ENCODE assay signal across 25 cellular contexts in genomic region chr14:68501171-68501570, GRCh38.
A peak's percentile ranks its signal among the peaks of the same experiment; 100 is the strongest.
DNase-seq lines count a peak whose midpoint lies in the region; ATAC-seq and TF ChIP-seq lines count a peak whose summit lies in the region.
"Had no signal": no experiment of that assay in that cellular context is flagged by ENCODE, and none has a peak within 500 bp of the region (broad histone marks: within the 10 kb centered on the region; RNA-seq: fewer than 3 reads in every experiment).

No MANE protein-coding gene starts in this region.

- no peak for TF ChIP-seq EP300 in transverse colon (IDR thresholded peaks at IDR 0.05; ENCODE audit: low read depth)

- no peaks in the 10 kb centered on the region for H3K36me3 ChIP-seq in CD4-positive, CD25-positive, alpha-beta regulatory T cell (ENCODE audit: control insufficient read depth, insufficient read depth, low read length)
- no peaks in the 10 kb centered on the region for H3K36me3 ChIP-seq in right lobe of liver
- no peaks in the 10 kb centered on the region for H3K36me3 ChIP-seq in trophoblast cell (ENCODE audit: control insufficient read depth in 1 of 2, insufficient read depth in 2 of 2, low read length in 2 of 2)
- H3K36me3 ChIP-seq in transverse colon, result no peaks in the 10 kb centered on the region
- H3K36me3 ChIP-seq: ascending aorta, neutrophil, prostate gland, suprapubic skin had no signal

- in situ Hi-C loops in transverse colon (cut with MboI; ENCODE audit: low pct_ligation_motif_present in 1 of 4, low pct_unique_long_range_greater_than_20kb in 1 of 4, low sequenced_read_pairs in 3 of 4), result no loop called here

- H3K23ac ChIP-seq in trophoblast cell (ENCODE audit: low read length), result no peak overlapping the region

- no peaks in the 10 kb centered on the region for H3K27me3 Mint-ChIP-seq in CD4-positive, CD25-positive, alpha-beta regulatory T cell
- H3K27me3 Mint-ChIP-seq in activated B cell treated with CpG ODN at 0.5 μM for 24 hours, result no peaks in the 10 kb centered on the region
- H3K27me3 Mint-ChIP-seq: activated CD8-positive, alpha-beta memory T cell treated with anti-CD3 and anti-CD28 coated beads, Interleukin-2, amount 10 ng/mL, durations not matched to agents 7 days and 5 days had no signal

- CTCF ChIA-PET in activated B cell treated with CpG ODN at 0.5 μM for 24 hours (lab: Charles Lee), result no interaction called here

- H3K27ac ChIP-seq in CD4-positive, CD25-positive, alpha-beta regulatory T cell (ENCODE audit: insufficient read depth, low read length, poor library complexity, severe bottlenecking), result no peak overlapping the region
- no peak overlapping the region for H3K27ac ChIP-seq in right lobe of liver
- no peak overlapping the region for H3K27ac ChIP-seq in trophoblast cell (ENCODE audit: low read depth, low read length)
- no peak overlapping the region for H3K27ac ChIP-seq in transverse colon
- H3K27ac ChIP-seq: ascending aorta, neutrophil, prostate gland, suprapubic skin had no signal

- no peaks in the 10 kb centered on the region for H3K9me3 Mint-ChIP-seq in CD4-positive, CD25-positive, alpha-beta regulatory T cell
- H3K9me3 Mint-ChIP-seq in activated B cell treated with CpG ODN at 0.5 μM for 24 hours, result no peaks in the 10 kb centered on the region
- H3K9me3 Mint-ChIP-seq: CD14-positive monocyte; T-helper 2 cell treated with Interferon-gamma antibody and Interleukin-4, amounts not matched to agents 5 μg/mL and 100 μg/mL, for 36 hours had no signal

- H3K79me2 ChIP-seq in trophoblast cell (ENCODE audit: control insufficient read depth, insufficient read depth, low read length, poor library complexity), result no peaks in the 10 kb centered on the region

- no peak overlapping the region for H3K4me3 ChIP-seq in CD4-positive, CD25-positive, alpha-beta regulatory T cell (ENCODE audit: low read depth, low read length)
- H3K4me3 ChIP-seq in right lobe of liver (no peak overlapping the region), trophoblast cell (ENCODE audit: low read depth, low read length) (no peak overlapping the region), transverse colon (no peak overlapping the region)
- H3K4me3 ChIP-seq: ascending aorta, mucosa of descending colon, prostate gland, skin epidermis, suprapubic skin had no signal

- H2AK5ac ChIP-seq in trophoblast cell (ENCODE audit: low read length), result peak overlapping the region; percentile 2

- peak overlapping the region in 1 of 4 donors; percentile 35 for H3K4me3 Mint-ChIP-seq in CD4-positive, CD25-positive, alpha-beta regulatory T cell
- H3K4me3 Mint-ChIP-seq in activated B cell treated with CpG ODN at 0.5 μM for 24 hours, result no peak overlapping the region
- H3K4me3 Mint-ChIP-seq: activated CD8-positive, alpha-beta memory T cell treated with anti-CD3 and anti-CD28 coated beads, Interleukin-2, amount 10 ng/mL, durations not matched to agents 7 days and 5 days; CD14-positive monocyte; T-helper 2 cell treated with Interferon-gamma antibody and Interleukin-4, amounts not matched to agents 5 μg/mL and 100 μg/mL, for 36 hours had no signal

- ATAC-seq in CD4-positive, CD25-positive, alpha-beta regulatory T cell (ENCODE audit: low read depth in 2 of 2), result no peak
- ATAC-seq in activated B cell treated with CpG ODN at 0.5 μM for 24 hours (ENCODE audit: low read depth) (no peak), right lobe of liver (peak; percentile 59 to 79 (median 70)), GM21619 (IDR thresholded peaks at IDR 0.05; ENCODE audit: unreplicated experiment) (no peak)
- ATAC-seq: activated CD8-positive, alpha-beta memory T cell treated with anti-CD3 and anti-CD28 coated beads, Interleukin-2, amount 10 ng/mL, durations not matched to agents 7 days and 5 days had no signal

- peak overlapping the region; percentile 0 for H2BK120ac ChIP-seq in trophoblast cell (ENCODE audit: insufficient read depth, low read length, poor library complexity)

- H3K36me3 Mint-ChIP-seq in CD4-positive, CD25-positive, alpha-beta regulatory T cell, result peaks cover 10% of the 10 kb centered on the region
- H3K36me3 Mint-ChIP-seq in activated B cell treated with CpG ODN at 0.5 μM for 24 hours (ENCODE audit: low read depth), result no peaks in the 10 kb centered on the region
- H3K36me3 Mint-ChIP-seq: activated CD8-positive, alpha-beta memory T cell treated with anti-CD3 and anti-CD28 coated beads, Interleukin-2, amount 10 ng/mL, durations not matched to agents 7 days and 5 days had no signal

- no peak overlapping the region for H3K4ac ChIP-seq in trophoblast cell (ENCODE audit: low read depth, low read length)

- TF ChIP-seq POLR2A in right lobe of liver (IDR thresholded peaks at IDR 0.05) (no peak), transverse colon (IDR thresholded peaks at IDR 0.05) (no peak)

- H3K9ac ChIP-seq in trophoblast cell (ENCODE audit: low read length), result no peak overlapping the region

- peak overlapping the region; percentile 96 for H4K91ac ChIP-seq in trophoblast cell (ENCODE audit: low read depth, low read length)

- H3K14ac ChIP-seq in trophoblast cell (ENCODE audit: low read length), result no peak overlapping the region

- no peak overlapping the region for H4K12ac ChIP-seq in trophoblast cell (ENCODE audit: low read depth, low read length)

- peaks cover 28% of the 10 kb centered on the region for H3K4me1 ChIP-seq in CD4-positive, CD25-positive, alpha-beta regulatory T cell (ENCODE audit: control insufficient read depth, insufficient read depth, low read length, poor library complexity, severe bottlenecking)
- H3K4me1 ChIP-seq in right lobe of liver (no peaks in the 10 kb centered on the region), trophoblast cell (ENCODE audit: control insufficient read depth in 1 of 2, insufficient read depth in 2 of 2, low read length in 2 of 2) (peaks cover 21% of the 10 kb centered on the region in 2 experiments), transverse colon (peaks cover 5 to 10% (median 7%) of the 10 kb centered on the region in 4 donors)

- peak overlapping the region; percentile 14 for H2BK12ac ChIP-seq in trophoblast cell (ENCODE audit: low read length)

- POLR2A ChIA-PET in activated B cell treated with CpG ODN at 0.5 μM for 24 hours (lab: Charles Lee), result interaction anchor here (0.6 to 18.7 kb wide), 7 partner anchors 8 to 315 kb away, joined by 3 to 585 read pairs (median 5); partner anchors contain the start of gene ZFP36L1

- H4K8ac ChIP-seq in trophoblast cell (ENCODE audit: low read depth, low read length), result no peak overlapping the region

- no peak overlapping the region for H2BK5ac ChIP-seq in trophoblast cell (ENCODE audit: low read depth, low read length, poor library complexity)

- 82% methylated on average over 3 of the region's 3 CpGs for WGBS in right lobe of liver (ENCODE audit: insufficient coverage, low coverage, low lambda C conversion rate, missing lambda C conversion rate)
- WGBS in trophoblast cell (ENCODE audit: extremely low coverage, insufficient coverage, insufficient read length), result no CpG with 5 or more reads among the region's 3 CpGs
- 71 to 93% methylated on average over 2 to 3 of the region's 3 CpGs for WGBS in transverse colon (ENCODE audit: low coverage in 1 of 2), 2 donors

- no peaks in the 10 kb centered on the region for H3K27me3 ChIP-seq in CD4-positive, CD25-positive, alpha-beta regulatory T cell (ENCODE audit: control insufficient read depth, insufficient read depth, low read length)
- no peaks in the 10 kb centered on the region for H3K27me3 ChIP-seq in right lobe of liver
- no peaks in the 10 kb centered on the region for H3K27me3 ChIP-seq in trophoblast cell (ENCODE audit: insufficient read depth, low read length)
- no peaks in the 10 kb centered on the region for H3K27me3 ChIP-seq in transverse colon
- H3K27me3 ChIP-seq: ascending aorta, neutrophil, suprapubic skin had no signal

- H3K27ac Mint-ChIP-seq in CD4-positive, CD25-positive, alpha-beta regulatory T cell, result peak overlapping the region; percentile 38 to 76 (median 69)
- H3K27ac Mint-ChIP-seq in activated B cell treated with CpG ODN at 0.5 μM for 24 hours, result peak overlapping the region; percentile 82
- H3K27ac Mint-ChIP-seq: activated CD8-positive, alpha-beta memory T cell treated with anti-CD3 and anti-CD28 coated beads, Interleukin-2, amount 10 ng/mL, durations not matched to agents 7 days and 5 days; T-helper 2 cell treated with Interferon-gamma antibody and Interleukin-4, amounts not matched to agents 5 μg/mL and 100 μg/mL, for 36 hours had no signal

- TF ChIP-seq CTCF in activated B cell treated with CpG ODN at 0.5 μM for 24 hours (IDR thresholded peaks at IDR 0.05) (no peak), right lobe of liver (IDR thresholded peaks at IDR 0.05) (no peak), transverse colon (IDR thresholded peaks at IDR 0.05) (no peak)

- intact Hi-C loops in activated B cell treated with CpG ODN at 0.5 μM for 24 hours (cut with micrococcal nuclease), result no loop called here
- intact Hi-C loops in right lobe of liver (cut with DNase I), result no loop called here
- intact Hi-C loops in transverse colon (cut with DNase I; ENCODE audit: low total_unique reads), result no loop called here

- peaks cover 29% of the 10 kb centered on the region for H3K79me1 ChIP-seq in trophoblast cell (ENCODE audit: low read length)

- no peaks in the 10 kb centered on the region for H3K9me3 ChIP-seq in CD4-positive, CD25-positive, alpha-beta regulatory T cell (ENCODE audit: control insufficient read depth in 2 of 2, low read length in 2 of 2)
- H3K9me3 ChIP-seq in right lobe of liver, result no peaks in the 10 kb centered on the region
- no peaks in the 10 kb centered on the region for H3K9me3 ChIP-seq in trophoblast cell (ENCODE audit: insufficient read depth, low read depth, low read length)
- H3K9me3 ChIP-seq in transverse colon, result no peaks in the 10 kb centered on the region
- H3K9me3 ChIP-seq: ascending aorta, mucosa of descending colon, neutrophil, prostate gland, suprapubic skin had no signal

- DNase-seq in CD4-positive, CD25-positive, alpha-beta regulatory T cell, result no peak
- DNase-seq in activated B cell treated with CpG ODN at 0.5 μM for 24 hours (no peak), right lobe of liver (no peak), trophoblast cell (no peak), transverse colon (no peak), DMS79 treated with DMSO at 0.1 percent for 48 hours (lab: John Stamatoyannopoulos, UW) (no peak)
- DNase-seq in stimulated activated CD4-positive, alpha-beta T cell treated with anti-CD3 and anti-CD28 coated beads, Interleukin-4, amount 100 ng/mL, for 24 hours, result no peak
- DNase-seq: activated CD4-positive, alpha-beta T cell treated with anti-CD3 and anti-CD28 coated beads, Interleukin-2, amount 50 U/mL, for 1 hour; activated CD8-positive, alpha-beta memory T cell treated with anti-CD3 and anti-CD28 coated beads, Interleukin-2, amount 10 ng/mL, durations not matched to agents 7 days and 5 days; activated naive CD4-positive, alpha-beta T cell treated with anti-CD3 and anti-CD28 coated beads, Interleukin-2, amount 50 U/mL, for 16 hours; foreskin fibroblast; NCI-H1048; NCI-H187; NCI-H2171 treated with DMSO at 0.1 percent for 48 hours; NCI-H526; stimulated activated CD4-positive, alpha-beta T cell treated with anti-CD3 and anti-CD28 coated beads, Interleukin-2, amount 100 ng/mL, for 24 hours had no signal

- no peak overlapping the region for H2AFZ ChIP-seq in trophoblast cell (ENCODE audit: insufficient read depth, low read length, poor library complexity)

- H3K4me2 ChIP-seq in trophoblast cell (ENCODE audit: low read length), result no peak overlapping the region

- no peak overlapping the region for H3K18ac ChIP-seq in trophoblast cell (ENCODE audit: low read length)

- H3K4me1 Mint-ChIP-seq in CD4-positive, CD25-positive, alpha-beta regulatory T cell, result peaks cover 3 to 68% (median 16%) of the 10 kb centered on the region in 4 donors
- peaks cover 87% of the 10 kb centered on the region for H3K4me1 Mint-ChIP-seq in activated B cell treated with CpG ODN at 0.5 μM for 24 hours

Comparison
In these comparisons a context has a peak if more than half of its experiments do, and no peak if none do; other contexts are left out.
1. ATAC-seq: peak in right lobe of liver (4 of 4); none in CD4-positive, CD25-positive, alpha-beta regulatory T cell (0 of 2), activated B cell treated with CpG ODN at 0.5 μM for 24 hours (single experiment) and GM21619 (single experiment).